ENCODE assay signal across 12 cellular contexts in the genomic region with DNA sequence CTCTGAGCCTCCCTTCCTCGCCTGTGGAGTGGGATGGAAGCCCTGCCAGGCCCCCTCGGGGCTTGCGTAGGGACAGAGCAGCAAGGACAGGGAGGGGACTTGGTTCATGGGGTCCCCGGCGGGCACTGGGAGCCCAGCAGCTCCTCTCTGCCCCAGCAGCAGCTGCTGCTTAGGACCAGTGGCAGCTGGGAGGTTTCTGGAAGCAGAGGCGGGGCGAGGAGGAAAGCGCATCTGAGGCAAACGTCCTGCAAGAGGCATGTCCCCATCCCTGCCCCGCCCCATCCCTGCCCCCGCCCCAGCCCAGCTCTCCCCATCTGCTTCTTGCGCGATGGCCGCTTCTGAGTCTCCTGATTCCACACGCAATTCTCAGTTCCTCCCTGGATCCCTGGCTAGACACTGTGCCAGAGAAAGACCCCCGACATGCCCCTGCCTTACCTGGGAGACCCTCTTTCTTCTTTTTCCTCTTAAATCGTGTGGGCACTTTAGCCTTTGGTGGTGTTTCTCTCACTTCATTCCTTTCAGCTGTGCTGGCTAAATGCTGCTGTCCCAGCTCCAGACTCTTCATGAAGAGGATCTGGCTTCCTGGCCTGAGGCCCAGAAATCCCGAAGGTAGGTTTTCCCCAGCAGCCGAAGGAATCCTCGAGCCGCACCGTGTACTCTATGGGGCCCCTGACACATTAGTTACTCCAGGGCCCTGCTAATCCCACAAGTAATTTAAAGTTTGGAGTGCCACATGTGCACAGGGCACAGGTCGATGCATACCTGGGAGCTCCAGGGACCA. TPM values are rescaled to one million over a fixed set of nuclear protein-coding genes. Genes with fewer than 3 reads are reported as not detected.
DNase-seq lines count a peak whose midpoint lies in the region; ATAC-seq and TF ChIP-seq lines count a peak whose summit lies in the region.
"Had no signal": no experiment of that assay in that cellular context is flagged by ENCODE, and none has a peak within 500 bp of the region (broad histone marks: within the 10 kb centered on the region; RNA-seq: fewer than 3 reads in every experiment).

No MANE protein-coding gene starts in this region.

- 29 to 36% (median 32%) methylated on average over 21 to 23 of the region's 23 CpGs for WGBS in psoas muscle, 3 donors

- intact Hi-C loops in psoas muscle (cut with DNase I): no loop called here

- no peak overlapping the region for H3K27ac ChIP-seq in psoas muscle
- H3K27ac ChIP-seq: thoracic aorta had no signal

- H3K4me3 ChIP-seq in fibroblast of the aortic adventitia (ENCODE audit: low read depth, low read length) (peak overlapping the region; percentile 28), psoas muscle (peak overlapping the region; percentile 18)
- H3K4me3 ChIP-seq: thoracic aorta had no signal

- TF ChIP-seq CTCF in fibroblast of the aortic adventitia (IDR thresholded peaks at IDR 0.05; ENCODE audit: insufficient read depth, low read length) (no peak), psoas muscle (IDR thresholded peaks at IDR 0.05) (no peak)

- H3K4me1 ChIP-seq in psoas muscle: no peaks in the 10 kb centered on the region

- peak in 1 of 4 donors; percentile 48 for ATAC-seq in psoas muscle
- no peak for ATAC-seq in GM18907 (IDR thresholded peaks at IDR 0.05; ENCODE audit: unreplicated experiment)
- ATAC-seq: activated CD8-positive, alpha-beta T cell treated with anti-CD3 and anti-CD28 coated beads for 36 hours had no signal

- peaks cover 0 to 9% (median 4%) of the 10 kb centered on the region in 3 donors for H3K27me3 ChIP-seq in psoas muscle (ENCODE audit: insufficient read depth in 3 of 3, low read length in 2 of 3)

- peak; percentile 64 for DNase-seq in GM04503 (ENCODE audit: low read depth)
- peak; percentile 64 for DNase-seq in SK-N-DZ (ENCODE audit: low spot score)
- DNase-seq in fibroblast of the aortic adventitia (ENCODE audit: low read depth): peak; percentile 78
- peak in 1 of 2 donors; percentile 49 for DNase-seq in psoas muscle
- DNase-seq in NCI-H1048 (lab: John Stamatoyannopoulos, UW): no peak
- DNase-seq in activated gamma-delta T cell (lab: John Stamatoyannopoulos, UW): no peak
- DNase-seq in activated naive CD4-positive, alpha-beta T cell (lab: John Stamatoyannopoulos, UW): no peak
- DNase-seq: activated CD8-positive, alpha-beta T cell treated with anti-CD3 and anti-CD28 coated beads for 36 hours; central memory CD4-positive, alpha-beta T cell; left cardiac atrium had no signal

- H3K36me3 ChIP-seq in psoas muscle (ENCODE audit: insufficient read depth in 1 of 2, low read depth in 1 of 2): no peaks in the 10 kb centered on the region
- H3K36me3 ChIP-seq: thoracic aorta had no signal

- no peaks in the 10 kb centered on the region for H3K9me3 ChIP-seq in psoas muscle
- H3K9me3 ChIP-seq: thoracic aorta had no signal

RNA-seq across cellular contexts. Expression of a gene that starts 4.4 kb away (rescaled TPM):
- not detected in 2 replicates for polyA plus RNA-seq in SK-N-DZ (2014; cell fraction: cytosol; rRNA removed)
- polyA plus RNA-seq in SK-N-DZ (2014; cell fraction: nucleus; rRNA removed): not detected in 2 replicates
- total RNA-seq in fibroblast of the aortic adventitia (ENCODE audit: low replicate concordance) (not detected in 2 replicates), psoas muscle (not detected)
- polyA plus RNA-seq in psoas muscle: not detected
- total RNA-seq: activated CD8-positive, alpha-beta T cell treated with anti-CD3 and anti-CD28 coated beads for 36 hours; left cardiac atrium; thoracic aorta had no signal

RNA-seq across cellular contexts. Expression of a gene that starts 53.0 kb away (rescaled TPM):
- not detected in 2 replicates for polyA plus RNA-seq in SK-N-DZ (2014; cell fraction: cytosol; rRNA removed)
- not detected in 2 replicates for polyA plus RNA-seq in SK-N-DZ (2014; cell fraction: nucleus; rRNA removed)
- total RNA-seq in fibroblast of the aortic adventitia (ENCODE audit: low replicate concordance) (not detected in 2 replicates), psoas muscle (1 to 10 TPM; 2.5 to 4.6 (median 4.0) TPM)
- 1 to 10 TPM; 3.2 to 3.9 (median 3.6) TPM for polyA plus RNA-seq in psoas muscle
- total RNA-seq: activated CD8-positive, alpha-beta T cell treated with anti-CD3 and anti-CD28 coated beads for 36 hours had no signal

RNA-seq across cellular contexts. Expression of a gene that starts 56.3 kb away (rescaled TPM):
- polyA plus RNA-seq in SK-N-DZ (2014; cell fraction: cytosol; rRNA removed): not detected in 2 replicates
- polyA plus RNA-seq in SK-N-DZ (2014; cell fraction: nucleus; rRNA removed): not detected in 2 replicates
- total RNA-seq in fibroblast of the aortic adventitia (ENCODE audit: low replicate concordance) (0.81 TPM in 1 of 2 replicates, not detected in the other), psoas muscle (1 to 10 TPM in 3 of 4 donors, under 1 TPM in 1; 0.95 to 4.9 (median 3.0) TPM)
- polyA plus RNA-seq in psoas muscle: 1 to 10 TPM in 2 of 3 donors, under 1 TPM in 1; 0.59 to 5.4 (median 1.6) TPM
- total RNA-seq: activated CD8-positive, alpha-beta T cell treated with anti-CD3 and anti-CD28 coated beads for 36 hours had no signal

Comparison
In these comparisons a context has a peak if more than half of its experiments do, and no peak if none do; other contexts are left out.
1. DNase-seq: peak in GM04503 (single experiment), SK-N-DZ (single experiment) and fibroblast of the aortic adventitia (single experiment); none in NCI-H1048 (single experiment), activated gamma-delta T cell (single experiment) and activated naive CD4-positive, alpha-beta T cell (0 of 4).